ENCODE assay signal across 21 cellular contexts in the genomic region with DNA sequence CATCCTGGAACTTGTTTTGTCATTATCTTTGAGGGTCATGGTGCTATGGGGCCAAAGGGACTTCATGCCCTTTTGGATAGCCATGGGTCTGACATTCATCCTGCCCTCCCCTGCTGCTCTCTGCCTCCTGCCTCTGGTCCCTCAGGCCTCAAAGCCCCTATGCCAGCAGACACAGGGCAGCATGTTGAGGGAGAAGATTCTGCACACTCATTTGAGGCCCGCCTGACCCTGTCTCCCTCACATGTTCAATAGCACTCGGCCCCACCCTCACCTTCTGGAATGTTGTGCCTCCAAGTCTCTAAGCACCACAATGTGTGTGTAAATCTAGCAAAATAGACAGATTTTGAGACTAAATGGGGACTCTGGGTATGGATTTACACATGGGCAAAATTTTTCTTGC.
A peak's percentile ranks its signal among the peaks of the same experiment; 100 is the strongest.
DNase-seq lines count a peak whose midpoint lies in the region; ATAC-seq, FAIRE-seq and TF ChIP-seq lines count a peak whose summit lies in the region.
"Had no signal": no experiment of that assay in that cellular context is flagged by ENCODE, and none has a peak within 500 bp of the region (broad histone marks: within the 10 kb centered on the region; RNA-seq: fewer than 3 reads in every experiment).

No MANE protein-coding gene starts in this region.

- RAD21 ChIA-PET in HCT116 (lab: Charles Lee; ENCODE audit: low non-redundant PET in 1 of 2, low total read pairs in 2 of 2, uncharacterized antibody in 2 of 2, unreplicated experiment in 2 of 2), result no interaction called here

- H3K27me3 ChIP-seq in HCT116 (ENCODE audit: insufficient read depth, low read length) (no peaks in the 10 kb centered on the region), RWPE2 (ENCODE audit: insufficient read depth, poor library complexity, severe bottlenecking) (no peaks in the 10 kb centered on the region), esophagus muscularis mucosa (no peaks in the 10 kb centered on the region)
- H3K27me3 ChIP-seq: BE2C had no signal

- H3K79me2 ChIP-seq in HCT116 (ENCODE audit: insufficient read depth, low read length), result no peaks in the 10 kb centered on the region

- no peak overlapping the region for H3K4me3 ChIP-seq in HCT116 (replicated peaks in 1 of 2; ENCODE audit: low read depth in 1 of 2, low read length in 2 of 2)
- H3K4me3 ChIP-seq in RWPE2 (ENCODE audit: severe bottlenecking), result no peak overlapping the region
- no peak overlapping the region for H3K4me3 ChIP-seq in esophagus muscularis mucosa
- H3K4me3 ChIP-seq: SK-N-MC had no signal

- TF ChIP-seq POLR2A in HCT116 (IDR thresholded peaks at IDR 0.05; ENCODE audit: borderline replicate concordance, extremely low read depth, insufficient read depth, insufficient read length), result no peak
- no peak for TF ChIP-seq POLR2A in esophagus muscularis mucosa (IDR thresholded peaks at IDR 0.05; ENCODE audit: low read depth)
- TF ChIP-seq POLR2A in GM12892 (IDR thresholded peaks at IDR 0.05; ENCODE audit: low read depth, low read length), result no peak

- no peaks in the 10 kb centered on the region for H3K9me2 ChIP-seq in HCT116 (ENCODE audit: insufficient read depth)

- FAIRE-seq in GM12892 (lab: Jason Lieb, UNC), result no peak
- FAIRE-seq: A204.1, G401.6 had no signal

- no peaks in the 10 kb centered on the region for H4K20me1 ChIP-seq in HCT116 (ENCODE audit: insufficient read depth)

- TF ChIP-seq EP300 in esophagus muscularis mucosa (IDR thresholded peaks at IDR 0.05), result no peak

- TF ChIP-seq CTCF in HCT116 (IDR thresholded peaks at IDR 0.05 in 2 of 3, conservative IDR thresholded peaks at IDR 0.05 in 1 of 3; ENCODE audit: borderline replicate concordance in 1 of 3, insufficient read depth in 1 of 3, low read depth in 2 of 3, low read length in 2 of 3) (no peak), RWPE2 (IDR thresholded peaks at IDR 0.05; ENCODE audit: poor library complexity, severe bottlenecking) (no peak), esophagus muscularis mucosa (IDR thresholded peaks at IDR 0.05) (no peak), osteocyte (IDR thresholded peaks at IDR 0.05) (no peak)

- ATAC-seq in HCT116 (peak; percentile 57), RWPE2 (ENCODE audit: low read depth) (peak; percentile 41; the same call in 1 of the 3 replicates)

- peak overlapping the region; percentile 77 for H3K27ac Mint-ChIP-seq in osteocyte (ENCODE audit: unreplicated experiment)
- H3K27ac Mint-ChIP-seq: CD4-positive, CD25-positive, alpha-beta regulatory T cell had no signal

- H3K36me3 Mint-ChIP-seq in osteocyte (ENCODE audit: unreplicated experiment), result peaks cover 7% of the 10 kb centered on the region
- H3K36me3 Mint-ChIP-seq: CD4-positive, CD25-positive, alpha-beta regulatory T cell had no signal

- H3K4me1 ChIP-seq in HCT116 (ENCODE audit: control insufficient read depth in 1 of 2, insufficient read depth in 2 of 2, low read length in 2 of 2), result peaks cover 10 to 12% of the 10 kb centered on the region in 2 experiments
- peaks cover 4% of the 10 kb centered on the region for H3K4me1 ChIP-seq in RWPE2 (ENCODE audit: insufficient read depth, poor library complexity, severe bottlenecking)
- H3K4me1 ChIP-seq in esophagus muscularis mucosa, result no peaks in the 10 kb centered on the region
- H3K4me1 ChIP-seq: BE2C had no signal

- H3K27me3 Mint-ChIP-seq in osteocyte (ENCODE audit: unreplicated experiment), result no peaks in the 10 kb centered on the region

- H3K9ac ChIP-seq in HCT116 (ENCODE audit: low read length), result no peak overlapping the region

- H3K4me3 Mint-ChIP-seq in osteocyte (ENCODE audit: unreplicated experiment), result no peak overlapping the region
- H3K4me3 Mint-ChIP-seq: CD4-positive, CD25-positive, alpha-beta regulatory T cell had no signal

- H3K9me3 Mint-ChIP-seq in osteocyte (ENCODE audit: unreplicated experiment), result peaks cover 16% of the 10 kb centered on the region

- no peak for TF ChIP-seq RAD21 in HCT116 (IDR thresholded peaks at IDR 0.05; ENCODE audit: low read depth)

- H3K9me3 ChIP-seq in HCT116 (ENCODE audit: control insufficient read depth in 1 of 2, insufficient read depth in 1 of 2, low read depth in 1 of 2, low read length in 2 of 2) (no peaks in the 10 kb centered on the region), RWPE2 (ENCODE audit: severe bottlenecking) (no peaks in the 10 kb centered on the region), esophagus muscularis mucosa (no peaks in the 10 kb centered on the region)
- H3K9me3 ChIP-seq: BE2C had no signal

- no peak for DNase-seq in HCT116 (ENCODE audit: low read depth, low spot score)
- DNase-seq in RWPE2 (ENCODE audit: low spot score), result no peak
- DNase-seq in esophagus muscularis mucosa (ENCODE audit: extremely low spot score), result peak; percentile 60
- no peak for DNase-seq in osteocyte (ENCODE audit: extremely low spot score, unreplicated experiment)
- DNase-seq in stimulated activated CD4-positive, alpha-beta T cell treated with anti-CD3 and anti-CD28 coated beads, Interleukin-12 subunit alpha, Interleukin-12 subunit beta, amount 100 ng/mL, for 4 hours, result no peak
- no peak for DNase-seq in stimulated activated naive CD4-positive, alpha-beta T cell treated with Interleukin-2 at 50 U/mL for 16 hours (lab: John Stamatoyannopoulos, UW)
- no peak for DNase-seq in NK-92 treated with Interleukin-12 subunit alpha and Interleukin-12 subunit beta, amount 100 ng/mL, for 24 hours (lab: John Stamatoyannopoulos, UW)
- no peak for DNase-seq in GM12892 (ENCODE audit: insufficient read length)
- DNase-seq: BE2C; CD4-positive, CD25-positive, alpha-beta regulatory T cell; COR-L47; DMS 273 treated with DMSO at 0.1 percent for 48 hours; H7; NCI-H1105 treated with DMSO at 0.1 percent for 48 hours; NCI-H1930; NCI-H446; NCI-H69; SHP77 had no signal

- POLR2A ChIA-PET in HCT116 (lab: Charles Lee), result no interaction called here

- BruUV-seq in HCT116 (replicated peaks; lab: Mats Ljungman, UMichigan), result no TSS peak

- no peaks in the 10 kb centered on the region for H3K36me3 ChIP-seq in HCT116 (ENCODE audit: control insufficient read depth in 1 of 2, insufficient read depth in 2 of 2, low read length in 2 of 2)
- H3K36me3 ChIP-seq in RWPE2 (ENCODE audit: low read depth), result no peaks in the 10 kb centered on the region
- H3K36me3 ChIP-seq in esophagus muscularis mucosa, result no peaks in the 10 kb centered on the region
- H3K36me3 ChIP-seq: BE2C had no signal

- H3K27ac ChIP-seq in HCT116 (ENCODE audit: low read depth, low read length), result no peak overlapping the region
- H3K27ac ChIP-seq in RWPE2 (ENCODE audit: poor library complexity, severe bottlenecking), result no peak overlapping the region
- no peak overlapping the region for H3K27ac ChIP-seq in esophagus muscularis mucosa (replicated peaks in 1 of 4)
- H3K27ac ChIP-seq: SK-N-MC had no signal

- CTCF ChIA-PET in HCT116 (lab: Charles Lee), result interaction anchor here (0.6 kb wide), 1 partner anchor 135 kb away, joined by 3 read pairs; no protein-coding TSS in a partner anchor

- H3K4me2 ChIP-seq in HCT116 (ENCODE audit: low read length), result peak overlapping the region; percentile 41

- peak overlapping the region; percentile 17 for H2AFZ ChIP-seq in HCT116 (ENCODE audit: low read depth, low read length, poor library complexity, severe bottlenecking)

- 60% methylated on average over 2 of the region's 2 CpGs for WGBS in esophagus muscularis mucosa

- intact Hi-C loops in HCT116 (cut with micrococcal nuclease) (no loop called here), esophagus muscularis mucosa (cut with DNase I) (no loop called here)

- H3K4me1 Mint-ChIP-seq in osteocyte (ENCODE audit: unreplicated experiment), result peaks cover 24% of the 10 kb centered on the region
- H3K4me1 Mint-ChIP-seq: CD4-positive, CD25-positive, alpha-beta regulatory T cell had no signal

TF ChIP-seq in HCT116, 20 proteins besides CTCF, POLR2A, EP300 and RAD21 (continues in another document):
- TF ChIP-seq SRF (IDR thresholded peaks at IDR 0.05; ENCODE audit: low read depth), result no peak
- TF ChIP-seq ZNF274 (IDR thresholded peaks at IDR 0.05; ENCODE audit: low read depth, low read length), result no peak
- TF ChIP-seq, protein P1, sequence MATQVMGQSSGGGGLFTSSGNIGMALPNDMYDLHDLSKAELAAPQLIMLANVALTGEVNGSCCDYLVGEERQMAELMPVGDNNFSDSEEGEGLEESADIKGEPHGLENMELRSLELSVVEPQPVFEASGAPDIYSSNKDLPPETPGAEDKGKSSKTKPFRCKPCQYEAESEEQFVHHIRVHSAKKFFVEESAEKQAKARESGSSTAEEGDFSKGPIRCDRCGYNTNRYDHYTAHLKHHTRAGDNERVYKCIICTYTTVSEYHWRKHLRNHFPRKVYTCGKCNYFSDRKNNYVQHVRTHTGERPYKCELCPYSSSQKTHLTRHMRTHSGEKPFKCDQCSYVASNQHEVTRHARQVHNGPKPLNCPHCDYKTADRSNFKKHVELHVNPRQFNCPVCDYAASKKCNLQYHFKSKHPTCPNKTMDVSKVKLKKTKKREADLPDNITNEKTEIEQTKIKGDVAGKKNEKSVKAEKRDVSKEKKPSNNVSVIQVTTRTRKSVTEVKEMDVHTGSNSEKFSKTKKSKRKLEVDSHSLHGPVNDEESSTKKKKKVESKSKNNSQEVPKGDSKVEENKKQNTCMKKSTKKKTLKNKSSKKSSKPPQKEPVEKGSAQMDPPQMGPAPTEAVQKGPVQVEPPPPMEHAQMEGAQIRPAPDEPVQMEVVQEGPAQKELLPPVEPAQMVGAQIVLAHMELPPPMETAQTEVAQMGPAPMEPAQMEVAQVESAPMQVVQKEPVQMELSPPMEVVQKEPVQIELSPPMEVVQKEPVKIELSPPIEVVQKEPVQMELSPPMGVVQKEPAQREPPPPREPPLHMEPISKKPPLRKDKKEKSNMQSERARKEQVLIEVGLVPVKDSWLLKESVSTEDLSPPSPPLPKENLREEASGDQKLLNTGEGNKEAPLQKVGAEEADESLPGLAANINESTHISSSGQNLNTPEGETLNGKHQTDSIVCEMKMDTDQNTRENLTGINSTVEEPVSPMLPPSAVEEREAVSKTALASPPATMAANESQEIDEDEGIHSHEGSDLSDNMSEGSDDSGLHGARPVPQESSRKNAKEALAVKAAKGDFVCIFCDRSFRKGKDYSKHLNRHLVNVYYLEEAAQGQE (IDR thresholded peaks at IDR 0.05; ENCODE audit: low read depth), result no peak
- TF ChIP-seq, protein P2, sequence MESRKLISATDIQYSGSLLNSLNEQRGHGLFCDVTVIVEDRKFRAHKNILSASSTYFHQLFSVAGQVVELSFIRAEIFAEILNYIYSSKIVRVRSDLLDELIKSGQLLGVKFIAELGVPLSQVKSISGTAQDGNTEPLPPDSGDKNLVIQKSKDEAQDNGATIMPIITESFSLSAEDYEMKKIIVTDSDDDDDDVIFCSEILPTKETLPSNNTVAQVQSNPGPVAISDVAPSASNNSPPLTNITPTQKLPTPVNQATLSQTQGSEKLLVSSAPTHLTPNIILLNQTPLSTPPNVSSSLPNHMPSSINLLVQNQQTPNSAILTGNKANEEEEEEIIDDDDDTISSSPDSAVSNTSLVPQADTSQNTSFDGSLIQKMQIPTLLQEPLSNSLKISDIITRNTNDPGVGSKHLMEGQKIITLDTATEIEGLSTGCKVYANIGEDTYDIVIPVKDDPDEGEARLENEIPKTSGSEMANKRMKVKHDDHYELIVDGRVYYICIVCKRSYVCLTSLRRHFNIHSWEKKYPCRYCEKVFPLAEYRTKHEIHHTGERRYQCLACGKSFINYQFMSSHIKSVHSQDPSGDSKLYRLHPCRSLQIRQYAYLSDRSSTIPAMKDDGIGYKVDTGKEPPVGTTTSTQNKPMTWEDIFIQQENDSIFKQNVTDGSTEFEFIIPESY (IDR thresholded peaks at IDR 0.05; ENCODE audit: extremely low read depth, insufficient replicate concordance, low read length), result no peak
- no peak for TF ChIP-seq ZFX (IDR thresholded peaks at IDR 0.05)
